ENCODE assay signal across 27 cellular contexts in genomic region chr10:125261491-125262186, GRCh38.
"Had no signal": no experiment of that assay in that cellular context is flagged by ENCODE, and none has a peak within 500 bp of the region (broad histone marks: within the 10 kb centered on the region; RNA-seq: fewer than 3 reads in every experiment).

No MANE protein-coding gene starts in this region.

- H3K4me1 Mint-ChIP-seq: activated B cell treated with CpG ODN at 0.5 μM for 24 hours, nephron, T-cell had no signal

- H3K9me3 Mint-ChIP-seq: nephron had no signal

- FAIRE-seq: colon, islet of Langerhans had no signal

- H3K4me3 ChIP-seq: adrenal gland, body of pancreas, gastrocnemius medialis, left ventricle myocardium inferior, lung, ovary, prostate gland, skin epidermis, suprapubic skin, tibial artery had no signal

- H3K9me3 ChIP-seq: adrenal gland, body of pancreas, gastrocnemius medialis, left ventricle myocardium inferior, neutrophil, ovary, prostate gland, suprapubic skin, tibial artery had no signal

- H3K36me3 Mint-ChIP-seq: T-cell had no signal

- H3K27ac Mint-ChIP-seq: activated B cell treated with CpG ODN at 0.5 μM for 24 hours; activated T-cell treated with anti-CD3 and anti-CD28 coated beads, Interleukin-2, amount 50 U/mL, for 72 hours; nephron; T-cell; T-helper 2 cell treated with Interferon-gamma antibody and Interleukin-4, amounts not matched to agents 5 μg/mL and 100 μg/mL, for 36 hours had no signal

- H3K36me3 ChIP-seq: adrenal gland, gastrocnemius medialis, left ventricle myocardium inferior, neutrophil, ovary, prostate gland, suprapubic skin, tibial artery had no signal

- H3K4me1 ChIP-seq: adrenal gland, body of pancreas, gastrocnemius medialis, left ventricle myocardium inferior, prostate gland, suprapubic skin, tibial artery had no signal

- H3K4me3 Mint-ChIP-seq: activated B cell treated with CpG ODN at 0.5 μM for 24 hours; activated T-cell treated with anti-CD3 and anti-CD28 coated beads, Interleukin-2, amount 50 U/mL, for 72 hours; nephron; T-cell; T-helper 2 cell treated with Interferon-gamma antibody and Interleukin-4, amounts not matched to agents 5 μg/mL and 100 μg/mL, for 36 hours had no signal

- ATAC-seq: body of pancreas, gastrocnemius medialis, sciatic nerve, T-cell had no signal

- H3K27ac ChIP-seq: adrenal gland, body of pancreas, gastrocnemius medialis, left ventricle myocardium inferior, neutrophil, ovary, prostate gland, skin epidermis, suprapubic skin, tibial artery had no signal

- H3K27me3 Mint-ChIP-seq: activated B cell treated with CpG ODN at 0.5 μM for 24 hours had no signal

- DNase-seq: activated B cell treated with CpG ODN at 0.5 μM for 24 hours; activated effector memory CD4-positive, alpha-beta T cell treated with Interleukin-2 at 50 U/mL for 16 hours; activated naive CD4-positive, alpha-beta T cell treated with anti-CD3 and anti-CD28 coated beads, Interleukin-2, amount 50 U/mL, for 16 hours; activated T-cell treated with anti-CD3 and anti-CD28 coated beads, Interleukin-2, amount 50 U/mL, for 72 hours; adrenal gland; aorta; body of pancreas; effector CD8-positive, alpha-beta T cell; gastrocnemius medialis; glutamatergic neuron; left ventricle myocardium inferior; ovary; retina; stimulated activated CD4-positive, alpha-beta T cell treated with anti-CD3 and anti-CD28 coated beads, Interleukin-12 subunit alpha, Interleukin-12 subunit beta, amount 100 ng/mL, for 4 hours; stimulated activated CD4-positive, alpha-beta T cell treated with anti-CD3 and anti-CD28 coated beads, Interleukin-4, amount 100 ng/mL, for 1 hour; T-cell; tibial artery had no signal
